In the genomic region with DNA sequence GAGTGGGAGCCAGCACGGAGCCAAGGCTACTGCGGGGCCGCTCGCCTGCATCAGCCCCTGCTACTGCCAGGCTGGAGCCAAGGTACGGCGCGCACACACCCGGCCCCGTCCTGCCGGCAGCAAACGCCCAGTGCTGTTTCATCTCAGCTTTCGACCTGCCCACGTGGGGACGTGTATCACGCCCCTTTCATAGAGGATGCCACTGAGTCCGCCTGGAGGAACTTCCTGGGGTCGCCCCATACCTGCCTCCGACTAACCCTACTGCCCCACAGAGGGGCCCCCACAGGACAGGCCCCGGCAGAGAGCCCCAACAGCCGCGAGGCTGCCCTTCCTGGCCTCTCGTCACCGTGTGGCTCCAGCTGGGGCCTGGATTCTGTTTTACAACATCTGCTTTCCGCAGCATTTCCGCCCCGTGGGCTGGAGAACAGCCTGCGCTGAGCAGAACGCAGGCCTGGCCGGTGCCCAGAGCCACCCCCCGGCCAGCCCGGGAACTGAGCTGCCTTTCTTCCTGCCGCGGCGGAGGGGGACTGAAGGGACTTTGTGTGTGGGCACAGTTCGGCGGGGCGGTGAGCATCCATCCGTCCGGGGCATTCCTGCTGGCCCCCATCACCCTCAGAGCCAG, we compare ENCODE assay signal across 10 cellular contexts. TPM values are rescaled to one million over a fixed set of nuclear protein-coding genes. Genes with fewer than 3 reads are reported as not detected.
DNase-seq lines count a peak whose midpoint lies in the region; ATAC-seq and TF ChIP-seq lines count a peak whose summit lies in the region.
"Had no signal": no experiment of that assay in that cellular context is flagged by ENCODE, and none has a peak within 500 bp of the region (broad histone marks: within the 10 kb centered on the region; RNA-seq: fewer than 3 reads in every experiment).

No MANE protein-coding gene starts in this region.

- H3K4me1 ChIP-seq in tibial nerve = peaks cover 0 to 30% (median 10%) of the 10 kb centered on the region in 4 donors

- TF ChIP-seq EP300 in tibial nerve (IDR thresholded peaks at IDR 0.05) = peak in 1 of 2 donors; percentile 73

- no peak overlapping the region for H3K4me3 Mint-ChIP-seq in mesothelial cell of epicardium

- WGBS in tibial nerve, 2 donors = 14 to 37% methylated on average over 20 to 26 of the region's 39 CpGs

- peak overlapping the region; percentile 34 for H3K27ac Mint-ChIP-seq in mesothelial cell of epicardium

- DNase-seq in activated CD4-positive, alpha-beta T cell treated with anti-CD3 and anti-CD28 coated beads for 48 hours = peak; percentile 25
- no peak for DNase-seq in activated CD4-positive, alpha-beta T cell treated with anti-CD3 and anti-CD28 coated beads, Interleukin-2, amount 50 U/mL, for 4 hours
- DNase-seq in dermis microvascular lymphatic vessel endothelial cell (ENCODE audit: low read depth in 2 of 2) = peak; percentile 63 to 77
- DNase-seq in mesothelial cell of epicardium (ENCODE audit: low spot score in 2 of 2, unreplicated experiment in 2 of 2) = no peak
- DNase-seq in tibial nerve (ENCODE audit: low spot score in 2 of 2) = peak in 1 of 2 donors; percentile 19
- DNase-seq in NCI-H446 (lab: John Stamatoyannopoulos, UW) = no peak
- no peak for DNase-seq in stimulated activated naive CD4-positive, alpha-beta T cell treated with Interleukin-2 at 50 U/mL for 16 hours (lab: John Stamatoyannopoulos, UW)
- DNase-seq: activated T-cell treated with anti-CD3 and anti-CD28 coated beads for 4 hours had no signal

- H3K36me3 ChIP-seq in tibial nerve = peaks cover 0 to 7% (median 0%) of the 10 kb centered on the region in 3 donors

- H3K4me1 Mint-ChIP-seq in mesothelial cell of epicardium = peaks cover 10% of the 10 kb centered on the region

- peaks cover 6% of the 10 kb centered on the region for H3K36me3 Mint-ChIP-seq in mesothelial cell of epicardium

- H3K27ac ChIP-seq in tibial nerve = peak overlapping the region; percentile 35 to 85 (median 62)

- no peaks in the 10 kb centered on the region for H3K27me3 Mint-ChIP-seq in mesothelial cell of epicardium (ENCODE audit: low read depth)

- no peaks in the 10 kb centered on the region for H3K27me3 ChIP-seq in tibial nerve

- H3K9me3 ChIP-seq in tibial nerve = no peaks in the 10 kb centered on the region

- no peak for ATAC-seq in GM18909 (IDR thresholded peaks at IDR 0.05; ENCODE audit: poor library complexity, unreplicated experiment)

- H3K9me3 Mint-ChIP-seq in mesothelial cell of epicardium = no peaks in the 10 kb centered on the region

- peak in 1 of 2 donors; percentile 7 for TF ChIP-seq POLR2A in tibial nerve (IDR thresholded peaks at IDR 0.05)

- peak overlapping the region in 2 of 4 donors; percentile 18 to 29 for H3K4me3 ChIP-seq in tibial nerve

- no peak for TF ChIP-seq CTCF in mesothelial cell of epicardium (IDR thresholded peaks at IDR 0.05; ENCODE audit: unreplicated experiment)
- TF ChIP-seq CTCF in tibial nerve (IDR thresholded peaks at IDR 0.05) = peak in 4 of 5 experiments; percentile 6 to 63 (median 34)

RNA-seq across cellular contexts. Expression of a gene that starts 22.9 kb away (rescaled TPM):
- under 0.01 TPM in 1 of 2 replicates, not detected in the other for total RNA-seq in dermis microvascular lymphatic vessel endothelial cell
- total RNA-seq in mesothelial cell of epicardium = 161 to 172 TPM (median 166 TPM) in 3 replicates
- 1 to 10 TPM; 1.7 to 5.7 (median 3.0) TPM for total RNA-seq in tibial nerve
- total RNA-seq: A172 had no signal

RNA-seq across cellular contexts. Expression of a gene that starts 27.5 kb away (rescaled TPM):
- total RNA-seq in dermis microvascular lymphatic vessel endothelial cell (6.8 and 13.5 TPM in 2 replicates), mesothelial cell of epicardium (59.7 to 65.3 TPM (median 63.6 TPM) in 3 replicates), tibial nerve (10 to 100 TPM; 40.4 to 68.4 (median 42.5) TPM)

Comparison
In these comparisons a context has a peak if more than half of its experiments do, and no peak if none do; other contexts are left out.
1. DNase-seq: peak in activated CD4-positive, alpha-beta T cell treated with anti-CD3 and anti-CD28 coated beads for 48 hours (single experiment) and dermis microvascular lymphatic vessel endothelial cell (2 of 2); none in activated CD4-positive, alpha-beta T cell treated with anti-CD3 and anti-CD28 coated beads, Interleukin-2, amount 50 U/mL, for 4 hours (0 of 2), mesothelial cell of epicardium (0 of 2), NCI-H446 (0 of 2) and stimulated activated naive CD4-positive, alpha-beta T cell treated with Interleukin-2 at 50 U/mL for 16 hours (single experiment).
2. RNA of a gene that starts 22.9 kb away (total RNA-seq): 161 to 172 TPM in mesothelial cell of epicardium; 1.7 to 5.7 TPM in tibial nerve and under 0.01 TPM in dermis microvascular lymphatic vessel endothelial cell; every median in the first group is over 10 times any median in the second.